Comparison of ENCODE assay signal across 15 cellular contexts in the genomic region with DNA sequence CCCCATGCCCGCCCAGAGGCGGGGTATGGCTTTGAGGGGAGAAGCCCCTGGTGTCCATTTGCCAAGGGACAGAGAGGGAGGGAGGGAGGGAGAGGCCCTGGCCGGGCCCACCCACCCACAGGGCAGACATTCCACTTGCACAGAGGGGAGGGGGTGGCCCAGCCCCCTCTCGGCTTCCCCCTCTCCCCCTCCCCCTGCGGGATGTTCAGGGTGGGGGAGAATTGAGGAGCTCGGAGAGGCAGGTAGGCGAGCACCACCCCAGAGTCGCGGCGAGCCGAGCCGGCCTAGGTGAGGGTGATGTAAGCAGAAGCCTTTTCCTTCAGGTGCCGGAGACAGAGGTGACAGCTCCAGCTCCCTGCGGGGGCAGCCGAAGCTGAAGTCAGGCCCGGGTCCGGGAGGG.
A peak's percentile ranks its signal among the peaks of the same experiment; 100 is the strongest.
DNase-seq lines count a peak whose midpoint lies in the region; ATAC-seq and TF ChIP-seq lines count a peak whose summit lies in the region.
"Had no signal": no experiment of that assay in that cellular context is flagged by ENCODE, and none has a peak within 500 bp of the region (broad histone marks: within the 10 kb centered on the region; RNA-seq: fewer than 3 reads in every experiment).

No MANE protein-coding gene starts in this region.

- H3K4me3 ChIP-seq in iPS-20b (ENCODE audit: low read length), result peak overlapping the region; percentile 70; the same call in 1 of the 2 replicates
- H3K4me3 ChIP-seq: BLaER1 treated with 17β-estradiol and CSF1 and Interleukin-3, amounts not matched to agents 10 nM and 100 nM; HAP-1 had no signal

- no peaks in the 10 kb centered on the region for H3K9me3 ChIP-seq in iPS-20b (ENCODE audit: insufficient read depth, low read depth, low read length)
- H3K9me3 ChIP-seq: BLaER1 treated with 17β-estradiol and CSF1 and Interleukin-3, amounts not matched to agents 10 nM and 100 nM; HAP-1 had no signal

- peaks cover 18% of the 10 kb centered on the region; the same call in 1 of the 2 replicates for H3K27me3 ChIP-seq in iPS-20b (ENCODE audit: insufficient read depth, low read length)

- peaks cover 5% of the 10 kb centered on the region; the same call in 1 of the 2 replicates for H3K4me1 ChIP-seq in iPS-20b (ENCODE audit: insufficient read depth, low read length)

- no peak for ATAC-seq in GM21576 (IDR thresholded peaks at IDR 0.05; ENCODE audit: unreplicated experiment)
- no peak for ATAC-seq in HG02981 (IDR thresholded peaks at IDR 0.05; ENCODE audit: unreplicated experiment)
- no peak for ATAC-seq in SK-N-SH treated with all-trans-retinoic acid at 6 μM for 48 hours

- H3K36me3 ChIP-seq in iPS-20b (ENCODE audit: insufficient read depth, low read depth, low read length), result no peaks in the 10 kb centered on the region

- H3K9ac ChIP-seq in iPS-20b (ENCODE audit: low read depth, low read length), result no peak overlapping the region
- H3K9ac ChIP-seq: BLaER1 treated with 17β-estradiol and CSF1 and Interleukin-3, amounts not matched to agents 10 nM and 100 nM had no signal

- DNase-seq in DMS53 (lab: John Stamatoyannopoulos, UW), result peak; percentile 76
- no peak for DNase-seq in DMS53 treated with DMSO at 0.1 percent for 48 hours (lab: John Stamatoyannopoulos, UW; ENCODE audit: unreplicated experiment)
- DNase-seq in retina, result peak; percentile 21
- DNase-seq: KBM-7, NCI-H1048, NCI-H146, NCI-H446 had no signal

- H3K27ac ChIP-seq in cingulate gyrus (ENCODE audit: low read depth, low read length), result peak overlapping the region; percentile 29
- H3K27ac ChIP-seq in iPS-20b (ENCODE audit: low read length), result no peak overlapping the region
- H3K27ac ChIP-seq: 22Rv1; BLaER1 treated with 17β-estradiol and CSF1 and Interleukin-3, amounts not matched to agents 10 nM and 100 nM had no signal

TF ChIP-seq in SK-N-SH treated with all-trans-retinoic acid at 6 μM for 48 hours, 23 proteins besides CTCF, POLR2A, EP300 and RAD21:
- TF ChIP-seq ARNTL (CRISPR knock-in tag; IDR thresholded peaks at IDR 0.05; ENCODE audit: borderline replicate concordance, low read depth) (no peak), ZNF70 (CRISPR knock-in tag; IDR thresholded peaks at IDR 0.05) (no peak), PPARA (CRISPR knock-in tag; IDR thresholded peaks at IDR 0.05; ENCODE audit: borderline replicate concordance) (no peak), GLIS3 (CRISPR knock-in tag; IDR thresholded peaks at IDR 0.05) (no peak), ESRRG (CRISPR knock-in tag; IDR thresholded peaks at IDR 0.05) (no peak), ZNF565 (CRISPR knock-in tag; conservative IDR thresholded peaks at IDR 0.05; ENCODE audit: low read depth) (no peak), SNAI2 (CRISPR knock-in tag; IDR thresholded peaks at IDR 0.05) (no peak), TOX (CRISPR knock-in tag; IDR thresholded peaks at IDR 0.05; ENCODE audit: borderline replicate concordance) (no peak), CSDC2 (CRISPR knock-in tag; IDR thresholded peaks at IDR 0.05) (no peak), ZFP30 (CRISPR knock-in tag; IDR thresholded peaks at IDR 0.05) (no peak), ZNF8 (CRISPR knock-in tag; IDR thresholded peaks at IDR 0.05) (no peak), BACH2 (CRISPR knock-in tag; IDR thresholded peaks at IDR 0.05; ENCODE audit: borderline replicate concordance) (no peak), RARB (CRISPR knock-in tag; IDR thresholded peaks at IDR 0.05) (no peak)
- TF ChIP-seq, protein P1, sequence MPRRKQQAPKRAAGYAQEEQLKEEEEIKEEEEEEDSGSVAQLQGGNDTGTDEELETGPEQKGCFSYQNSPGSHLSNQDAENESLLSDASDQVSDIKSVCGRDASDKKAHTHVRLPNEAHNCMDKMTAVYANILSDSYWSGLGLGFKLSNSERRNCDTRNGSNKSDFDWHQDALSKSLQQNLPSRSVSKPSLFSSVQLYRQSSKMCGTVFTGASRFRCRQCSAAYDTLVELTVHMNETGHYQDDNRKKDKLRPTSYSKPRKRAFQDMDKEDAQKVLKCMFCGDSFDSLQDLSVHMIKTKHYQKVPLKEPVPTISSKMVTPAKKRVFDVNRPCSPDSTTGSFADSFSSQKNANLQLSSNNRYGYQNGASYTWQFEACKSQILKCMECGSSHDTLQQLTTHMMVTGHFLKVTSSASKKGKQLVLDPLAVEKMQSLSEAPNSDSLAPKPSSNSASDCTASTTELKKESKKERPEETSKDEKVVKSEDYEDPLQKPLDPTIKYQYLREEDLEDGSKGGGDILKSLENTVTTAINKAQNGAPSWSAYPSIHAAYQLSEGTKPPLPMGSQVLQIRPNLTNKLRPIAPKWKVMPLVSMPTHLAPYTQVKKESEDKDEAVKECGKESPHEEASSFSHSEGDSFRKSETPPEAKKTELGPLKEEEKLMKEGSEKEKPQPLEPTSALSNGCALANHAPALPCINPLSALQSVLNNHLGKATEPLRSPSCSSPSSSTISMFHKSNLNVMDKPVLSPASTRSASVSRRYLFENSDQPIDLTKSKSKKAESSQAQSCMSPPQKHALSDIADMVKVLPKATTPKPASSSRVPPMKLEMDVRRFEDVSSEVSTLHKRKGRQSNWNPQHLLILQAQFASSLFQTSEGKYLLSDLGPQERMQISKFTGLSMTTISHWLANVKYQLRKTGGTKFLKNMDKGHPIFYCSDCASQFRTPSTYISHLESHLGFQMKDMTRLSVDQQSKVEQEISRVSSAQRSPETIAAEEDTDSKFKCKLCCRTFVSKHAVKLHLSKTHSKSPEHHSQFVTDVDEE (CRISPR knock-in tag; IDR thresholded peaks at IDR 0.05), result no peak
- TF ChIP-seq, protein P2, sequence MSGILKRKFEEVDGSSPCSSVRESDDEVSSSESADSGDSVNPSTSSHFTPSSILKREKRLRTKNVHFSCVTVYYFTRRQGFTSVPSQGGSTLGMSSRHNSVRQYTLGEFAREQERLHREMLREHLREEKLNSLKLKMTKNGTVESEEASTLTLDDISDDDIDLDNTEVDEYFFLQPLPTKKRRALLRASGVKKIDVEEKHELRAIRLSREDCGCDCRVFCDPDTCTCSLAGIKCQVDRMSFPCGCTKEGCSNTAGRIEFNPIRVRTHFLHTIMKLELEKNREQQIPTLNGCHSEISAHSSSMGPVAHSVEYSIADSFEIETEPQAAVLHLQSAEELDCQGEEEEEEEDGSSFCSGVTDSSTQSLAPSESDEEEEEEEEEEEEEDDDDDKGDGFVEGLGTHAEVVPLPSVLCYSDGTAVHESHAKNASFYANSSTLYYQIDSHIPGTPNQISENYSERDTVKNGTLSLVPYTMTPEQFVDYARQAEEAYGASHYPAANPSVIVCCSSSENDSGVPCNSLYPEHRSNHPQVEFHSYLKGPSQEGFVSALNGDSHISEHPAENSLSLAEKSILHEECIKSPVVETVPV (CRISPR knock-in tag; IDR thresholded peaks at IDR 0.05), result no peak
- TF ChIP-seq, protein P3, sequence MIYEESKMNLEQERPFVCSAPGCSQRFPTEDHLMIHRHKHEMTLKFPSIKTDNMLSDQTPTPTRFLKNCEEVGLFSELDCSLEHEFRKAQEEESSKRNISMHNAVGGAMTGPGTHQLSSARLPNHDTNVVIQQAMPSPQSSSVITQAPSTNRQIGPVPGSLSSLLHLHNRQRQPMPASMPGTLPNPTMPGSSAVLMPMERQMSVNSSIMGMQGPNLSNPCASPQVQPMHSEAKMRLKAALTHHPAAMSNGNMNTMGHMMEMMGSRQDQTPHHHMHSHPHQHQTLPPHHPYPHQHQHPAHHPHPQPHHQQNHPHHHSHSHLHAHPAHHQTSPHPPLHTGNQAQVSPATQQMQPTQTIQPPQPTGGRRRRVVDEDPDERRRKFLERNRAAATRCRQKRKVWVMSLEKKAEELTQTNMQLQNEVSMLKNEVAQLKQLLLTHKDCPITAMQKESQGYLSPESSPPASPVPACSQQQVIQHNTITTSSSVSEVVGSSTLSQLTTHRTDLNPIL (CRISPR knock-in tag; IDR thresholded peaks at IDR 0.05; ENCODE audit: low read depth), result no peak
